26 cellular contexts compared by ENCODE assay signal in the genomic region with DNA sequence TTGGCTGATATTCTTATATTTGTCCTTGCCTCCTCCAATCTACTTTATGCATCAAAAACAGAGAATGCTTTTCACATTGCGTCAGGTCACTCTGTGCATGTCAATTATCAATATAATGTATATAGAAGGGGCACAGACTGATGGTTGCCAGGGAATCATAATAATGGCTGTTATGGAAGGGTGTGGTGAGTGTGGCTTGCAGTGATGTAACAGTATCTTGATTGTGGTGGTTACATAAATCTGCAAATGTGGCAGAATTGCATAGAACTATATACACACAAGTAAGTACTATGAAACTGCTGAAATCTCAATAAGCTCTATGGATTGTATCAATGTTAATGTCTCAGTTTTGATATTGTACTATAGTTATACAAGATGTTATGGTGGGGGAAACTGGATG.
"Had no signal": no experiment of that assay in that cellular context is flagged by ENCODE, and none has a peak within 500 bp of the region (broad histone marks: within the 10 kb centered on the region; RNA-seq: fewer than 3 reads in every experiment).

No MANE protein-coding gene starts in this region.

- ATAC-seq: activated CD4-positive, alpha-beta T cell treated with anti-CD3 and anti-CD28 coated beads for 36 hours; activated CD8-positive, alpha-beta memory T cell treated with anti-CD3 and anti-CD28 coated beads, Interleukin-2, amount 10 ng/mL, durations not matched to agents 7 days and 5 days; activated CD8-positive, alpha-beta T cell treated with anti-CD3 and anti-CD28 coated beads, Interleukin-2, amount 10 ng/mL, durations not matched to agents 7 days and 5 days; activated naive CD8-positive, alpha-beta T cell treated with anti-CD3 and anti-CD28 coated beads, Interleukin-2, amount 50 U/mL, for 24 hours had no signal

- H3K4me3 ChIP-seq: adrenal gland, ascending aorta, breast epithelium, cardiac muscle cell, colonic mucosa had no signal

- DNase-seq: activated CD4-positive, alpha-beta memory T cell treated with anti-CD3 and anti-CD28 coated beads for 36 hours; activated CD4-positive, alpha-beta T cell treated with anti-CD3 and anti-CD28 coated beads for 36 hours; activated CD4-positive, alpha-beta T cell treated with anti-CD3 and anti-CD28 coated beads, Interleukin-2, amount 10 ng/mL, durations not matched to agents 24 days and 14 days; activated CD4-positive, CD25-positive, alpha-beta regulatory T cell; activated CD4-positive, CD25-positive, alpha-beta regulatory T cell treated with anti-CD3 and anti-CD28 coated beads, Interleukin-2, amount 50 U/mL, for 72 hours; activated CD8-positive, alpha-beta memory T cell treated with anti-CD3 and anti-CD28 coated beads, Interleukin-2, amount 10 ng/mL, durations not matched to agents 7 days and 5 days; activated CD8-positive, alpha-beta memory T cell treated with anti-CD3 and anti-CD28 coated beads, Interleukin-2, amount 50 U/mL, for 4 hours; activated CD8-positive, alpha-beta T cell treated with anti-CD3 and anti-CD28 coated beads, Interleukin-2, amount 10 ng/mL, durations not matched to agents 7 days and 5 days; activated effector memory CD4-positive, alpha-beta T cell treated with anti-CD3 and anti-CD28 coated beads, Interleukin-2, amount 50 U/mL, for 16 hours; activated naive CD4-positive, alpha-beta T cell treated with anti-CD3 and anti-CD28 coated beads for 36 hours; activated naive CD8-positive, alpha-beta T cell treated with anti-CD3 and anti-CD28 coated beads for 36 hours; activated naive CD8-positive, alpha-beta T cell treated with anti-CD3 and anti-CD28 coated beads, Interleukin-2, amount 50 U/mL, for 24 hours; activated T-cell treated with anti-CD3 and anti-CD28 coated beads, Interleukin-2, amount 50 U/mL, for 1 hour; activated T-cell treated with anti-CD3 and anti-CD28 coated beads, Interleukin-2, amount 50 U/mL, for 48 hours; adrenal gland; central memory CD4-positive, alpha-beta T cell; cerebellar nuclear complex; colonic mucosa; effector CD8-positive, alpha-beta T cell; foreskin fibroblast; head of caudate nucleus; T-helper 2 cell had no signal

- H3K27ac ChIP-seq: adrenal gland, ascending aorta, breast epithelium, cardiac muscle cell, colonic mucosa, epithelial cell of prostate had no signal

- H3K36me3 ChIP-seq: adrenal gland, ascending aorta, breast epithelium, cardiac muscle cell, colonic mucosa had no signal

- H3K4me1 ChIP-seq: adrenal gland, ascending aorta, breast epithelium, colonic mucosa had no signal

- H3K9me3 ChIP-seq: adrenal gland, ascending aorta, breast epithelium, colonic mucosa had no signal
